12 cellular contexts compared by ENCODE assay signal in genomic region chr11:27469333-27469680, GRCh38. TPM values are rescaled to one million over a fixed set of nuclear protein-coding genes. Genes with fewer than 3 reads are reported as not detected.
A peak's percentile ranks its signal among the peaks of the same experiment; 100 is the strongest.
DNase-seq lines count a peak whose midpoint lies in the region; ATAC-seq and TF ChIP-seq lines count a peak whose summit lies in the region.
"Had no signal": no experiment of that assay in that cellular context is flagged by ENCODE, and none has a peak within 500 bp of the region (broad histone marks: within the 10 kb centered on the region; RNA-seq: fewer than 3 reads in every experiment).

No MANE protein-coding gene starts in this region.

- H2BK15ac ChIP-seq in H9 (ENCODE audit: low read depth, low read length): no peak overlapping the region

- H3K27me3 ChIP-seq in H9 (ENCODE audit: insufficient read depth, low read length) (no peaks in the 10 kb centered on the region), iPS-20b (ENCODE audit: insufficient read depth, low read length) (peaks cover 11% of the 10 kb centered on the region; the same call in 1 of the 2 replicates), rectal smooth muscle tissue (ENCODE audit: control insufficient read depth, insufficient read depth, low read length) (no peaks in the 10 kb centered on the region)

- H3K27ac Mint-ChIP-seq in H9 (peak overlapping the region; percentile 67 to 93 (median 81); a peak in 3 of 7 replicates), brain (peak overlapping the region in 3 of 5 experiments; percentile 54 to 91 (median 89))
- H3K27ac Mint-ChIP-seq in activated T-helper 17 cell treated with anti-CD3 and anti-CD28 coated beads, Interleukin-2, amount 50 U/mL, for 72 hours: no peak overlapping the region
- H3K27ac Mint-ChIP-seq: stimulated activated naive CD8-positive, alpha-beta T cell treated with anti-CD3 and anti-CD28 coated beads, Interleukin-15, Interleukin-2, amounts not matched to agents 100 ng/mL and 50 ng/mL, for 24 hours had no signal

- H4K8ac ChIP-seq in H9 (replicated peaks; ENCODE audit: insufficient read length, low read depth, low read length): no peak overlapping the region

- no peak overlapping the region for H2AK5ac ChIP-seq in H9 (ENCODE audit: insufficient read length, low read length)

- no peak overlapping the region for H4K91ac ChIP-seq in H9 (ENCODE audit: insufficient read length, low read depth, low read length)

- H2AFZ ChIP-seq in H9 (ENCODE audit: low read length): no peak overlapping the region

- no peak overlapping the region for H3K18ac ChIP-seq in H9 (ENCODE audit: insufficient read length, low read depth, low read length)

- H3K4me2 ChIP-seq in H9 (ENCODE audit: insufficient read depth, insufficient read length, low read length): peak overlapping the region; percentile 99

- H3K4me3 ChIP-seq in iPS-20b (ENCODE audit: low read length) (peak overlapping the region; percentile 99), rectal smooth muscle tissue (ENCODE audit: low read length) (peak overlapping the region; percentile 93)

- no peaks in the 10 kb centered on the region for H4K20me1 ChIP-seq in H9 (ENCODE audit: control insufficient read depth, insufficient read depth, insufficient read length)

- H3K27me3 Mint-ChIP-seq in H9 (ENCODE audit: low read depth) (no peaks in the 10 kb centered on the region; the same call in 1 of the 2 replicates), brain (peaks cover 81% of the 10 kb centered on the region)
- H3K27me3 Mint-ChIP-seq in activated T-helper 17 cell treated with anti-CD3 and anti-CD28 coated beads, Interleukin-2, amount 50 U/mL, for 72 hours: peaks cover 15% of the 10 kb centered on the region

- ATAC-seq in activated T-helper 17 cell treated with anti-CD3 and anti-CD28 coated beads, Interleukin-2, amount 50 U/mL, for 72 hours (replicated peaks): no peak
- ATAC-seq in GM21737 (IDR thresholded peaks at IDR 0.05; ENCODE audit: unreplicated experiment): no peak

- H4K5ac ChIP-seq in H9 (ENCODE audit: insufficient read length, low read depth, low read length): no peak overlapping the region

- no peak overlapping the region for H3T11ph ChIP-seq in H9 (ENCODE audit: low read length)

- H2BK5ac ChIP-seq in H9 (ENCODE audit: insufficient read length, low read length): no peak overlapping the region

- no peak overlapping the region for H2BK120ac ChIP-seq in H9 (ENCODE audit: low read depth, low read length, poor library complexity, severe bottlenecking)

- H3K27ac ChIP-seq in H9 (ENCODE audit: insufficient read length, low read depth, low read length) (no peak overlapping the region), iPS-20b (ENCODE audit: low read length) (no peak overlapping the region), rectal smooth muscle tissue (ENCODE audit: low read depth, low read length) (no peak overlapping the region)
- H3K27ac ChIP-seq: C4-2B had no signal

- peaks cover 15 to 44% (median 27%) of the 10 kb centered on the region in 3 experiments for H3K36me3 Mint-ChIP-seq in H9 (ENCODE audit: insufficient read depth in 1 of 3, low read depth in 3 of 3)
- H3K36me3 Mint-ChIP-seq in brain: no peaks in the 10 kb centered on the region
- H3K36me3 Mint-ChIP-seq in activated T-helper 17 cell treated with anti-CD3 and anti-CD28 coated beads, Interleukin-2, amount 50 U/mL, for 72 hours (ENCODE audit: low read depth): no peaks in the 10 kb centered on the region

- H3K23me2 ChIP-seq in H9 (ENCODE audit: insufficient read length, low read depth, low read length, poor library complexity, severe bottlenecking): peaks cover 19% of the 10 kb centered on the region

- H3K4me1 ChIP-seq in H9 (ENCODE audit: insufficient read depth, low read length) (peaks cover 7% of the 10 kb centered on the region; the same call in 1 of the 2 replicates), iPS-20b (ENCODE audit: insufficient read depth, low read length) (peaks cover 38% of the 10 kb centered on the region), rectal smooth muscle tissue (ENCODE audit: control insufficient read depth, insufficient read depth, low read length) (peaks cover 23% of the 10 kb centered on the region)

- H3K4ac ChIP-seq in H9 (ENCODE audit: low read depth, low read length): no peak overlapping the region

- H3K14ac ChIP-seq in H9 (ENCODE audit: insufficient read depth, low read length): no peak overlapping the region

- no peak overlapping the region for H2BK12ac ChIP-seq in H9 (ENCODE audit: insufficient read length, low read depth, low read length)

- H3K4me1 Mint-ChIP-seq in H9: peaks cover 57 to 61% of the 10 kb centered on the region in 2 experiments
- H3K4me1 Mint-ChIP-seq in brain: peaks cover 65% of the 10 kb centered on the region
- peaks cover 5% of the 10 kb centered on the region for H3K4me1 Mint-ChIP-seq in activated T-helper 17 cell treated with anti-CD3 and anti-CD28 coated beads, Interleukin-2, amount 50 U/mL, for 72 hours

- WGBS in H9 (ENCODE audit: extremely low coverage, insufficient read length, low lambda C conversion rate): no CpG with 5 or more reads among the region's 3 CpGs

- peaks cover 50% of the 10 kb centered on the region; the same call in 1 of the 2 replicates for H3K79me2 ChIP-seq in H9 (ENCODE audit: insufficient read depth, low read length)

- H3K9me3 ChIP-seq in H9 (ENCODE audit: control insufficient read depth, low read depth, low read length) (no peaks in the 10 kb centered on the region), iPS-20b (ENCODE audit: insufficient read depth, low read depth, low read length) (no peaks in the 10 kb centered on the region)

- no peak overlapping the region for H3K56ac ChIP-seq in H9 (ENCODE audit: insufficient read length, low read depth, low read length)

- no peak overlapping the region for H2BK20ac ChIP-seq in H9 (ENCODE audit: low read depth, low read length, poor library complexity, severe bottlenecking)

- no peak for TF ChIP-seq CTCF in H9 (conservative IDR thresholded peaks at IDR 0.05)
- TF ChIP-seq CTCF in brain (conservative IDR thresholded peaks at IDR 0.05): no peak

- no peak overlapping the region for H3K23ac ChIP-seq in H9 (ENCODE audit: insufficient read length, low read depth, low read length)

- peaks cover 3% of the 10 kb centered on the region for H3K79me1 ChIP-seq in H9 (ENCODE audit: insufficient read depth, low read depth, low read length, poor library complexity, severe bottlenecking)

- H3K4me3 Mint-ChIP-seq in H9 (peak overlapping the region; percentile 80 to 90), brain (peak overlapping the region in 4 of 5 experiments; percentile 74 to 93 (median 86))
- no peak overlapping the region for H3K4me3 Mint-ChIP-seq in activated T-helper 17 cell treated with anti-CD3 and anti-CD28 coated beads, Interleukin-2, amount 50 U/mL, for 72 hours
- H3K4me3 Mint-ChIP-seq: stimulated activated naive CD8-positive, alpha-beta T cell treated with anti-CD3 and anti-CD28 coated beads, Interleukin-15, Interleukin-2, amounts not matched to agents 100 ng/mL and 50 ng/mL, for 24 hours had no signal

- H3K9me3 Mint-ChIP-seq in H9 (peaks cover 3 to 7% of the 10 kb centered on the region in 2 experiments; a peak in 3 of 5 replicates), brain (peaks cover 0 to 5% (median 0%) of the 10 kb centered on the region in 5 experiments)
- no peaks in the 10 kb centered on the region for H3K9me3 Mint-ChIP-seq in activated T-helper 17 cell treated with anti-CD3 and anti-CD28 coated beads, Interleukin-2, amount 50 U/mL, for 72 hours
- H3K9me3 Mint-ChIP-seq: stimulated activated naive CD8-positive, alpha-beta T cell treated with anti-CD3 and anti-CD28 coated beads, Interleukin-15, Interleukin-2, amounts not matched to agents 100 ng/mL and 50 ng/mL, for 24 hours had no signal

- H3K36me3 ChIP-seq in iPS-20b (ENCODE audit: insufficient read depth, low read depth, low read length) (peaks cover 7% of the 10 kb centered on the region; the same call in 1 of the 2 replicates), rectal smooth muscle tissue (ENCODE audit: control insufficient read depth, insufficient read depth, low read length) (no peaks in the 10 kb centered on the region)

- no peak overlapping the region for H3K9ac ChIP-seq in H9 (ENCODE audit: extremely low read depth, insufficient read length, low read length)
- peak overlapping the region; percentile 29; the same call in 1 of the 2 replicates for H3K9ac ChIP-seq in iPS-20b (ENCODE audit: low read depth, low read length)
- no peak overlapping the region for H3K9ac ChIP-seq in rectal smooth muscle tissue (ENCODE audit: low read length)

- no peak for DNase-seq in H9
- no peak for DNase-seq in NCI-H524 (lab: John Stamatoyannopoulos, UW)
- DNase-seq in GM19238 (ENCODE audit: insufficient read length, low spot score): no peak
- DNase-seq: GF-D8, RPMI8226 had no signal

RNA-seq across cellular contexts. Expression of gene LGR4, which starts 3.3 kb away (rescaled TPM):
- 97.1 and 99.2 TPM in 2 replicates for total RNA-seq in H9 (2021)
- polyA plus RNA-seq in brain (ENCODE audit: insufficient read depth, low read depth, low replicate concordance): 6.3 TPM
- 1 to 10 TPM in 1 of 2 donors, under 1 TPM in 1; 0.24 to 1.4 TPM for total RNA-seq in activated T-helper 17 cell treated with anti-CD3 and anti-CD28 coated beads, Interleukin-2, amount 50 U/mL, for 72 hours

RNA-seq across cellular contexts. Expression of gene LIN7C, which starts 37.3 kb away (rescaled TPM):
- total RNA-seq in H9 (2021): 40.0 and 41.3 TPM in 2 replicates
- polyA plus RNA-seq in brain (ENCODE audit: insufficient read depth, low read depth, low replicate concordance): 2.5 TPM
- 10 to 100 TPM; 19.8 to 24.7 TPM for total RNA-seq in activated T-helper 17 cell treated with anti-CD3 and anti-CD28 coated beads, Interleukin-2, amount 50 U/mL, for 72 hours

Comparison
In these comparisons a context has a peak if more than half of its experiments do, and no peak if none do; other contexts are left out.
1. RNA of gene LGR4, which starts 3.3 kb away (total RNA-seq): 97.1 to 99.2 TPM in H9; 0.24 to 1.4 TPM in activated T-helper 17 cell treated with anti-CD3 and anti-CD28 coated beads, Interleukin-2, amount 50 U/mL, for 72 hours; every median in the first group is over 10 times any median in the second.